ENCODE assay signal across 1 cellular context in the genomic region with DNA sequence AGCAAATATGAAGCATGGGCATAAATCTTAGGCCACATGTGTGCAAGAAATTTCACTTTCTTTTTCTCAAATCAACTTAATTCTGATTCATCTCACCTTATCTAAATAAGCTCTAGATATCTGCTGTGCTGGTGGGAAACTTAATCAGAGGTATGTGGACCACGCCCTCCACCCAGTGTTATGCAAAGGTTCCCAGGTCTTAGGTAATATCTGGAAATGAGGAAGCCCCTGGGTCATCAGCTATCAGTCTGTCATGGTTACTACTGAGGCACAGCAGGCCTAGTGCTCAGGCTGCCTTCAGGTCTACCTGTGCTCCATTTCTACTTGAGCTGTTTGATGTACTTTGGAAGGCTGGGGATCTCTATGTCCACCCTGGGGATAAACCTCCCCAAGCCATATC.
A peak's percentile ranks its signal among the peaks of the same experiment; 100 is the strongest.
TF ChIP-seq lines count a peak whose summit lies in the region.

No MANE protein-coding gene starts in this region.

TF ChIP-seq in H1, 55 proteins besides CTCF, POLR2A, EP300 and RAD21:
- no peak for TF ChIP-seq ZNF274 (IDR thresholded peaks at IDR 0.05; ENCODE audit: borderline replicate concordance, extremely low read depth, low read length)
- peak; percentile 57; the same call in 1 of the 2 replicates for TF ChIP-seq CEBPB (IDR thresholded peaks at IDR 0.05; ENCODE audit: low read depth, low read length)
TF ChIP-seq in H1: peak in this region for 1.
